Comparison of ENCODE assay signal across 13 cellular contexts in the genomic region with DNA sequence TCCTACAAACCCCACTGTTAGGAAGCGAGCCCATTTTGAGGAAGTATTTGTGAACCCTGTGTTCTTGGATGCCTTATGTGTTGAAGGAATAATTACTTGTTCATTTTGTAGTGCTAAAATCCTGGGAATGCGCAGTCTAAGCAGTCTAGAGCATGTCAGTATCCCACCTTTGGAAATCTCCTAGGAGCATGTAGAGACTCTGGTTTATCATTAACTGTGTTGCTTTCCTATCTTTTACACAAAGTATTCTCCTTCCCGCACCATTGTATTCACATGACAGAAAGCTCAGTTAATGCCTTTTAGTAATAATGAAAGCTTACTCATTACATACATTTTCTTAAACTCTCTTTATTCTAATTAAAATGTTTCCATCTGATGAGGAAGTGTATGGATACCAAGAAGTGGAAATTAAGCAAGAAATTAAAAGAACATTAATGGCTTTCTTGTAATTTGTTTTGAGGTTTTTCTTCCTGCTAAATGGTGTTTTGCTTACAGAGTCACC.
"Had no signal": no experiment of that assay in that cellular context is flagged by ENCODE, and none has a peak within 500 bp of the region (broad histone marks: within the 10 kb centered on the region; RNA-seq: fewer than 3 reads in every experiment).

No MANE protein-coding gene starts in this region.

- H3K36me3 ChIP-seq: transverse colon had no signal

- DNase-seq: activated CD4-positive, alpha-beta T cell treated with anti-CD3 and anti-CD28 coated beads, Interleukin-2, amount 50 U/mL, for 4 hours; activated T-cell treated with anti-CD3 and anti-CD28 coated beads, Interleukin-2, amount 50 U/mL, for 72 hours; mammary epithelial cell; mucosa of descending colon; nephron progenitor cell; SIG-M5; small intestine; substantia nigra; T-helper 2 cell; transverse colon had no signal

- FAIRE-seq: endothelial cell of umbilical vein, frontal cortex, small intestine had no signal

- H3K27me3 ChIP-seq: cardiac muscle cell, transverse colon had no signal

- H3K27ac ChIP-seq: cardiac muscle cell, transverse colon had no signal

- H3K27ac Mint-ChIP-seq: activated T-cell treated with anti-CD3 and anti-CD28 coated beads, Interleukin-2, amount 50 U/mL, for 72 hours; nephron progenitor cell had no signal

- H3K4me3 Mint-ChIP-seq: activated T-cell treated with anti-CD3 and anti-CD28 coated beads, Interleukin-2, amount 50 U/mL, for 72 hours; nephron progenitor cell had no signal

- H3K9me3 ChIP-seq: mucosa of descending colon, transverse colon had no signal

- H3K9me3 Mint-ChIP-seq: activated T-cell treated with anti-CD3 and anti-CD28 coated beads, Interleukin-2, amount 50 U/mL, for 72 hours; nephron progenitor cell had no signal

- ATAC-seq: activated T-cell treated with anti-CD3 and anti-CD28 coated beads, Interleukin-2, amount 50 U/mL, for 72 hours; mucosa of descending colon had no signal

- H3K4me3 ChIP-seq: cardiac muscle cell, mucosa of descending colon, transverse colon had no signal
